Comparison of ENCODE assay signal across 8 cellular contexts in genomic region chr6:43723737-43724295, GRCh38. TPM values are rescaled to one million over a fixed set of nuclear protein-coding genes. Genes with fewer than 3 reads are reported as not detected.
A peak's percentile ranks its signal among the peaks of the same experiment; 100 is the strongest.
DNase-seq lines count a peak whose midpoint lies in the region; ATAC-seq and TF ChIP-seq lines count a peak whose summit lies in the region.

No MANE protein-coding gene starts in this region.

- H3K4me1 Mint-ChIP-seq in activated T-cell treated with anti-CD3 and anti-CD28 coated beads, Interleukin-2, amount 50 U/mL, for 72 hours (ENCODE audit: low read depth), result peaks cover 46% of the 10 kb centered on the region

- H3K9me2 ChIP-seq in PC-3 (replicated peaks; ENCODE audit: low read length), result no peaks in the 10 kb centered on the region

- intact Hi-C loops in PC-3 (cut with micrococcal nuclease), result loop anchor here (1.0 to 10.0 kb wide), 3 partner anchors 51 to 355 kb away; partner anchors contain the start of gene VEGFA

- no peak overlapping the region for H3K4me2 ChIP-seq in PC-3 (ENCODE audit: low read length)

- no peak overlapping the region for H3K4me3 ChIP-seq in PC-3 (ENCODE audit: low read length)
- H3K4me3 ChIP-seq in fibroblast of villous mesenchyme (ENCODE audit: low read depth, low read length), result no peak overlapping the region

- no peak overlapping the region for H2AFZ ChIP-seq in PC-3 (ENCODE audit: low read length)

- H3K4me1 ChIP-seq in PC-3 (ENCODE audit: insufficient read depth, low read length), result peaks cover 30% of the 10 kb centered on the region

- BruUV-seq in PC-3 (replicated peaks; lab: Mats Ljungman, UMichigan), result no TSS peak

- H3K79me2 ChIP-seq in PC-3 (ENCODE audit: low read length), result no peaks in the 10 kb centered on the region

- H3K27me3 Mint-ChIP-seq in activated T-cell treated with anti-CD3 and anti-CD28 coated beads, Interleukin-2, amount 50 U/mL, for 72 hours (ENCODE audit: low read depth), result no peaks in the 10 kb centered on the region

- peaks cover 0 to 4% of the 10 kb centered on the region in 2 donors for H3K9me3 Mint-ChIP-seq in activated T-cell treated with anti-CD3 and anti-CD28 coated beads, Interleukin-2, amount 50 U/mL, for 72 hours

- no peak overlapping the region for H3K9ac ChIP-seq in PC-3 (ENCODE audit: low read length)

- no peak overlapping the region for H3K27ac Mint-ChIP-seq in activated T-cell treated with anti-CD3 and anti-CD28 coated beads, Interleukin-2, amount 50 U/mL, for 72 hours

- H3K36me3 Mint-ChIP-seq in activated T-cell treated with anti-CD3 and anti-CD28 coated beads, Interleukin-2, amount 50 U/mL, for 72 hours (ENCODE audit: insufficient read depth in 2 of 2), result no peaks in the 10 kb centered on the region

- CTCF ChIA-PET in PC-3 (lab: Charles Lee), result interaction anchor here (1.7 kb wide), 1 partner anchor 46 kb away, joined by 10 read pairs; the partner anchor contains the start of gene VEGFA

- DNase-seq in PC-3 (peak; percentile 91), fibroblast of villous mesenchyme (ENCODE audit: low read depth) (peak; percentile 77), pons (ENCODE audit: low spot score) (peak; percentile 15), dedifferentiated amniotic fluid mesenchymal stem cell (ENCODE audit: extremely low spot score) (no peak)
- peak; percentile 81 to 83 for DNase-seq in activated T-cell treated with anti-CD3 and anti-CD28 coated beads, Interleukin-2, amount 50 U/mL, for 72 hours

- H3K36me3 ChIP-seq in PC-3 (ENCODE audit: low read depth, low read length), result no peaks in the 10 kb centered on the region

- peak; percentile 91 for TF ChIP-seq CTCF in C4-2B (conservative IDR thresholded peaks at IDR 0.05)
- peak; percentile 80 for TF ChIP-seq CTCF in PC-3 (conservative IDR thresholded peaks at IDR 0.05; ENCODE audit: low read depth, low read length)
- TF ChIP-seq CTCF in fibroblast of villous mesenchyme (IDR thresholded peaks at IDR 0.05; ENCODE audit: insufficient read depth, low read depth, low read length), result peak; percentile 64

- no peaks in the 10 kb centered on the region for H4K20me1 ChIP-seq in PC-3 (ENCODE audit: low read length)

- no peaks in the 10 kb centered on the region for H3K9me3 ChIP-seq in PC-3 (ENCODE audit: low read length)

- H3K4me3 Mint-ChIP-seq in activated T-cell treated with anti-CD3 and anti-CD28 coated beads, Interleukin-2, amount 50 U/mL, for 72 hours, result peak overlapping the region in 1 of 2 donors; percentile 71

- H3F3A ChIP-seq in PC-3 (ENCODE audit: low read length, unreplicated experiment), result no peaks in the 10 kb centered on the region

- POLR2A ChIA-PET in PC-3 (lab: Charles Lee; ENCODE audit: unreplicated experiment), result no interaction called here

- ATAC-seq in GM19035 (IDR thresholded peaks at IDR 0.05; ENCODE audit: unreplicated experiment) (peak; percentile 74), HG03571 (IDR thresholded peaks at IDR 0.05; ENCODE audit: unreplicated experiment) (peak; percentile 55), PC-3 (peak; percentile 79)
- ATAC-seq in activated T-cell treated with anti-CD3 and anti-CD28 coated beads, Interleukin-2, amount 50 U/mL, for 72 hours (replicated peaks in 1 of 2), result peak; percentile 64 to 72

- H3K27me3 ChIP-seq in PC-3 (ENCODE audit: low read length), result no peaks in the 10 kb centered on the region

- H3K27ac ChIP-seq in C4-2B (no peak overlapping the region), PC-3 (ENCODE audit: low read length) (no peak overlapping the region)

RNA-seq across cellular contexts. Expression of gene MRPS18A, which starts 36.2 kb away (rescaled TPM):
- total RNA-seq in PC-3 (2014; rRNA removed), result 91.5 and 105 TPM in 2 replicates
- 10 to 100 TPM; 60.1 to 69.7 TPM for total RNA-seq in activated T-cell treated with anti-CD3 and anti-CD28 coated beads, Interleukin-2, amount 50 U/mL, for 72 hours
- total RNA-seq in fibroblast of villous mesenchyme, result 26.8 and 34.8 TPM in 2 replicates

RNA-seq across cellular contexts. Expression of gene VEGFA, which starts 46.2 kb away (rescaled TPM):
- total RNA-seq in PC-3 (2014; rRNA removed), result 146 and 190 TPM in 2 replicates
- 10 to 100 TPM; 65.2 to 67.1 TPM for total RNA-seq in activated T-cell treated with anti-CD3 and anti-CD28 coated beads, Interleukin-2, amount 50 U/mL, for 72 hours
- 84.2 and 132 TPM in 2 replicates for total RNA-seq in fibroblast of villous mesenchyme
